In the genomic region with DNA sequence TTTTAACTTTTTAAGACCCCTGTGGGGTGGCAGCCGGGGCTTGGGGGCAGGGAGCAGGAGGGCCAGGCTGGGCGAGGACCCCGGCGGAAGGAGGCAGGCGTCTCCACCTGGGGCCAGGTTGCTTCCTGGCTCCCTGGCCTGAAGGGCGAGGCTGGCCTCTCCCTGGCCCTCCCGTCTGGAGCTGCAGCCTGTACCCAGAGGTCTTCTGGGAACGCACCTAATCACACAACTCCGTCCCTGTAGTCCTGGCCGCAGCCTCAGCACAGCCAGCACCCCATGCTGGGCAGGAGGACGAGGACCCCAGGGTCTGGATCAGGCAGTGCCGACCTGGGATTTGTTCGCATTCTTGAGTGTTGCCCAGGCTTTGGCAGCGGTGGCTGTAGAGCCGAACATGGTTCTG, we compare ENCODE assay signal across 9 cellular contexts.
"Had no signal": no experiment of that assay in that cellular context is flagged by ENCODE, and none has a peak within 500 bp of the region (broad histone marks: within the 10 kb centered on the region; RNA-seq: fewer than 3 reads in every experiment).

No MANE protein-coding gene starts in this region.

- DNase-seq: GM23248, GOT3, H7, HFFc6 had no signal

- H3K4me1 ChIP-seq: HAP-1 had no signal

- H3K27ac ChIP-seq: GM23248, HL-60 had no signal

- H3K27ac Mint-ChIP-seq: HFFc6, IgD-negative memory B cell had no signal

- H3K9me3 ChIP-seq: HAP-1 had no signal

- ATAC-seq: HCT116, HepG2 had no signal

- H3K36me3 Mint-ChIP-seq: IgD-negative memory B cell had no signal

- H3K9ac ChIP-seq: GM23248 had no signal

- H3K36me3 ChIP-seq: HAP-1 had no signal

- H3K4me3 ChIP-seq: GM23248, HAP-1 had no signal

- H3K4me3 Mint-ChIP-seq: HFFc6, IgD-negative memory B cell had no signal

- H2AFZ ChIP-seq: GM23248 had no signal

- H3K9me3 Mint-ChIP-seq: IgD-negative memory B cell had no signal
